8 cellular contexts compared by ENCODE assay signal in the genomic region with DNA sequence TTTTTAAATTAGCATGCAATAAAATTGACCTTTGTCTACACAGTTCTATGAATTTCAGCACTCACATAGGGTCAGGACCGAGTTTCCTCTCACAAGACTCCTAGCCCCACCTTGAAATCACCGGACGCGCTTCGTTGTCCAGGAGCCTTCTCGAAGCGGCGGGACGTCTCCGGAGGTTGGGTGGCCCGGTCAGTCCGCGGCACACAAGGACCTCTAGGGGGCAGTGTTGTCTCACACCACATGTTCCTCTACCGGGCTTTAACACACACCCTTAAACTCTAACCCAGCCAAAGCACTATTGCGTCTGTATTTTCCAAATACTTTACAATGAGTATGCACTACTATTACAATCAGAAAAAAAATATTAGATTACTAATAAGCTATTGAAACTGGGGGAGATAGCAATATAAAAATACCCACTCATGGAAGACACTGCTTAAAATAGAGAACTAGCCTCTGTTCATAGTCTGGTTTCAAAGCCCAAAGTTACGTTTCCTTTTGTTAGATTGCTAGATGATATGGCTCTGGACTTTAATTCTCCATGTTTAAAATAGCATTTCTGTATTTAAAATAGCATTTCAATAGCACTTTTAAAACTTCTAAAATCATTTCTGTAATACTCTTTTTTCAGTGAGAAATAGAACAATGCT. TPM values are rescaled to one million over a fixed set of nuclear protein-coding genes. Genes with fewer than 3 reads are reported as not detected.
DNase-seq lines count a peak whose midpoint lies in the region; ATAC-seq and TF ChIP-seq lines count a peak whose summit lies in the region.
"Not testable (repeated sequence)": the region's sequence is repeated elsewhere in the genome, so short reads cannot be mapped to it uniquely, and the experiment has no call there.

No MANE protein-coding gene starts in this region.

- peak; percentile 51 for DNase-seq in CD14-positive monocyte (ENCODE audit: low spot score)
- DNase-seq in T-cell = peak in 21 of 34 experiments; percentile 0 to 43 (median 6)
- DNase-seq in activated T-cell treated with anti-CD3 and anti-CD28 coated beads, Interleukin-2, amount 50 U/mL, for 48 hours = peak; percentile 63 to 67
- DNase-seq in epithelial cell of proximal tubule (ENCODE audit: low read depth) = not testable (repeated sequence)
- DNase-seq in natural killer cell treated with Interleukin-12 subunit alpha and Interleukin-12 subunit beta and Interleukin-15 and Interleukin-18, amount 100 ng/mL, for 72 hours (ENCODE audit: low spot score) = peak; percentile 64
- DNase-seq in stimulated activated CD8-positive, alpha-beta memory T cell treated with anti-CD3 and anti-CD28 coated beads, Interleukin-12 subunit alpha, Interleukin-12 subunit beta, amount 100 ng/mL, for 4 hours (ENCODE audit: low read depth) = peak; percentile 1

- H3K4me3 Mint-ChIP-seq in CD14-positive monocyte; T-cell; natural killer cell treated with Interleukin-12 subunit alpha and Interleukin-12 subunit beta and Interleukin-15 and Interleukin-18, amount 100 ng/mL, for 72 hours: not testable (repeated sequence)

- H3K27ac Mint-ChIP-seq in CD14-positive monocyte; T-cell; natural killer cell treated with Interleukin-12 subunit alpha and Interleukin-12 subunit beta and Interleukin-15 and Interleukin-18, amount 100 ng/mL, for 72 hours: not testable (repeated sequence)

- POLR2A ChIA-PET in T-cell (lab: Charles Lee) = not testable (repeated sequence)

- not testable (repeated sequence) for H3K27me3 Mint-ChIP-seq in CD14-positive monocyte (ENCODE audit: low read depth in 3 of 3); T-cell; natural killer cell treated with Interleukin-12 subunit alpha and Interleukin-12 subunit beta and Interleukin-15 and Interleukin-18, amount 100 ng/mL, for 72 hours

- intact Hi-C loops in CD14-positive monocyte (cut with micrococcal nuclease) = not testable (repeated sequence)

- ATAC-seq in GM19463 (IDR thresholded peaks at IDR 0.05; ENCODE audit: unreplicated experiment) (peak; percentile 99), HG02970 (IDR thresholded peaks at IDR 0.05; ENCODE audit: low FRiP score, unreplicated experiment) (peak; percentile 72), T-cell (replicated peaks in 1 of 4) (peak; percentile 67 to 98 (median 85))
- peak; percentile 95 for ATAC-seq in natural killer cell treated with Interleukin-12 subunit alpha and Interleukin-12 subunit beta and Interleukin-15 and Interleukin-18, amount 100 ng/mL, for 72 hours

- not testable (repeated sequence) for H3K36me3 Mint-ChIP-seq in CD14-positive monocyte; T-cell; natural killer cell treated with Interleukin-12 subunit alpha and Interleukin-12 subunit beta and Interleukin-15 and Interleukin-18, amount 100 ng/mL, for 72 hours

- CTCF ChIA-PET in T-cell (lab: Charles Lee) = not testable (repeated sequence)

- H3K9me3 Mint-ChIP-seq in CD14-positive monocyte; T-cell; natural killer cell treated with Interleukin-12 subunit alpha and Interleukin-12 subunit beta and Interleukin-15 and Interleukin-18, amount 100 ng/mL, for 72 hours: not testable (repeated sequence)

- H3K4me3 ChIP-seq in epithelial cell of proximal tubule (ENCODE audit: low read depth, low read length) = not testable (repeated sequence)

- not testable (repeated sequence) for H3K4me1 Mint-ChIP-seq in CD14-positive monocyte; T-cell; natural killer cell treated with Interleukin-12 subunit alpha and Interleukin-12 subunit beta and Interleukin-15 and Interleukin-18, amount 100 ng/mL, for 72 hours (ENCODE audit: low read depth in 2 of 2)

- TF ChIP-seq CTCF in CD14-positive monocyte (IDR thresholded peaks at IDR 0.05) = peak; percentile 30
- peak; percentile 8 for TF ChIP-seq CTCF in epithelial cell of proximal tubule (conservative IDR thresholded peaks at IDR 0.05; ENCODE audit: low read depth, low read length)

RNA-seq across cellular contexts. Expression of gene NUTM2D, which starts 56.0 kb away (rescaled TPM):
- polyA plus RNA-seq in CD14-positive monocyte = under 1 TPM in 1 of 2 donors, not detected in 1; 0.03 TPM
- total RNA-seq in T-cell (1 to 10 TPM; 2.9 to 5.5 (median 4.1) TPM), epithelial cell of proximal tubule (0.65 and 1.0 TPM in 2 replicates)
- total RNA-seq in natural killer cell treated with Interleukin-12 subunit alpha and Interleukin-12 subunit beta and Interleukin-15 and Interleukin-18, amount 100 ng/mL, for 72 hours = 1 to 10 TPM; 2.1 to 2.2 TPM
